ENCODE assay signal across 8 cellular contexts in the genomic region with DNA sequence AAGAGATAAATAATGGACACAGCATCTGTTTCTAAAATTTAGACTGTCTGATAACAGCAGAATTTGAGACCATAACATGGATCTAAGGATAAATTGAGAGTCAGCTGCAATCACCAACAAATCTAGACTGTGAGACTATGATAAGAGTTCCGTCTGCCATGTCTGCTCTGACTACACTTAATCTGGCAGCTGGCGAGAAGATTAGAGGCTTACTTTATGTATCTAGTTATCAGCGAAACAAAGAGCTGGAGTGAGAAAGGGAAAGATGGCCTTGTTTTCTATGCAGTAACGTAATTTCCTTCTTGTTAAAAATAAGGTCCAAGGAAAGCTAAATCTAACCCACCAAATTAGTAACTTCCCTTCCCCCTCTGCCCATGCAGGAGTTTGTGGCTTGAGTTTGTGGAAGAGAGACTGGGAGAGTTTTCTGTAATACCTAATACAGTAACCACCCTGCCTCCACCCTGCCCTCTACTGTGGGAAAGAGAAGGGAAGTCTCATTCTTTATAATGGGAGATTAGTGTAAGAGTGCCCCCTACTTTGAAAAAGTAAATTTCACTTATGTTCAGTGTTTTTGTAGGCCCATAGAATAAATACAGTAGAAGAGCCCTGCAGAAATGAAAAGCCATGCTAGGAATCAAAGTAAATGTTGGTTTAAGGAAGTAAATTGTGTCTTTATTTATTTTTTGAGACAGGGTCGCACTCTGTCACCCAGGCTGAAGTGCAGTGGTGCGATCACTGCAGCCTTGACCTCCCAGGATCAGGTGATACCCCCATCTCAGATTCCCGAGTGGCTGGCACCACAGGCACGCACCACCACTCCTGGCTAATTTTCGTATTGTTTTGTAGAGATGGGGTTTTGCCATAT. TPM values are rescaled to one million over a fixed set of nuclear protein-coding genes. Genes with fewer than 3 reads are reported as not detected.
A peak's percentile ranks its signal among the peaks of the same experiment; 100 is the strongest.
DNase-seq lines count a peak whose midpoint lies in the region; ATAC-seq and TF ChIP-seq lines count a peak whose summit lies in the region.

No MANE protein-coding gene starts in this region.

- H3F3A ChIP-seq in GM23248 (ENCODE audit: insufficient read depth): peaks cover 10% of the 10 kb centered on the region; the same call in 1 of the 2 replicates

- no peak overlapping the region for H2AFZ ChIP-seq in GM23248

- H3K9ac ChIP-seq in GM23248: no peak overlapping the region

- H3K27me3 ChIP-seq in GM23248 (replicated peaks; ENCODE audit: insufficient read depth) (no peaks in the 10 kb centered on the region), adrenal gland (no peaks in the 10 kb centered on the region)

- intact Hi-C loops in adrenal gland (cut with DNase I): no loop called here

- H3K9me2 ChIP-seq in GM23248 (ENCODE audit: insufficient read depth): no peaks in the 10 kb centered on the region

- in situ Hi-C loops in GM23248 (cut with MboI): loop anchor here (10.0 kb wide), 1 partner anchor 102 kb away; no protein-coding TSS in a partner anchor

- peak; percentile 17 to 77 (median 56) for TF ChIP-seq CTCF in adrenal gland (IDR thresholded peaks at IDR 0.05)

- peaks cover 82% of the 10 kb centered on the region for H3K79me2 ChIP-seq in GM23248 (ENCODE audit: insufficient read depth)

- WGBS in GM23248 (ENCODE audit: low coverage in 1 of 2, low lambda C conversion rate in 2 of 2, missing lambda C conversion rate in 2 of 2), 2 experiments: 94 to 96% methylated on average over 9 of the region's 9 CpGs
- 58 to 68% (median 63%) methylated on average over 9 of the region's 9 CpGs for WGBS in adrenal gland, 4 donors

- no peaks in the 10 kb centered on the region for H3K9me3 ChIP-seq in GM23248 (ENCODE audit: low read depth)
- no peaks in the 10 kb centered on the region for H3K9me3 ChIP-seq in adrenal gland (replicated peaks in 1 of 3)

- no peak for TF ChIP-seq POLR2A in adrenal gland (IDR thresholded peaks at IDR 0.05)

- no peak for ATAC-seq in GM18517 (IDR thresholded peaks at IDR 0.05; ENCODE audit: unreplicated experiment)

- peaks cover 43% of the 10 kb centered on the region for H3K4me1 ChIP-seq in GM23248 (ENCODE audit: insufficient read depth)
- peaks cover 57 to 67% of the 10 kb centered on the region in 2 donors for H3K4me1 ChIP-seq in adrenal gland (replicated peaks in 1 of 2)

- H3K36me3 ChIP-seq in GM23248 (ENCODE audit: low read depth) (no peaks in the 10 kb centered on the region), adrenal gland (replicated peaks in 1 of 2) (no peaks in the 10 kb centered on the region)

- H3K27ac ChIP-seq in GM23248 (no peak overlapping the region), adrenal gland (peak overlapping the region in 3 of 5 donors; percentile 15 to 50 (median 39))

- no peak overlapping the region for H3K4me2 ChIP-seq in GM23248 (ENCODE audit: unreplicated experiment)

- peak; percentile 18 for DNase-seq in NCI-H1092 treated with DMSO at 0.1 percent for 48 hours (lab: John Stamatoyannopoulos, UW)
- no peak for DNase-seq in NCI-H1092 (lab: John Stamatoyannopoulos, UW)
- peak; percentile 52 for DNase-seq in GM23248
- DNase-seq in NOMO-1 treated with dmso at 0.1 percent for 144 hours (lab: John Stamatoyannopoulos, UW; ENCODE audit: unreplicated experiment): peak; percentile 57
- DNase-seq in adrenal gland: peak; percentile 40 to 69 (median 50)
- peak; percentile 17 for DNase-seq in hepatic stellate cell (ENCODE audit: low spot score)
- peak; percentile 26 for DNase-seq in stimulated activated CD4-positive, alpha-beta T cell treated with anti-CD3 and anti-CD28 coated beads, Interleukin-2, amount 100 ng/mL, for 4 hours (ENCODE audit: low read depth)

- H4K20me1 ChIP-seq in GM23248 (ENCODE audit: insufficient read depth): no peaks in the 10 kb centered on the region; the same call in 1 of the 2 replicates

- H3K4me3 ChIP-seq in GM23248 (no peak overlapping the region), adrenal gland (no peak overlapping the region)

RNA-seq across cellular contexts. Expression of gene EML4, which starts 27.5 kb away (rescaled TPM):
- total RNA-seq in GM23248 (2014; rRNA removed; shearing (Covaris generic)): 19.3 and 21.8 TPM in 2 replicates
- polyA plus RNA-seq in GM23248 (2016; fragmentation: Nextera tagmentation; extraction: Ambion mirVana): 21.0 and 21.7 TPM in 2 replicates
- 10 to 100 TPM; 32.1 to 64.0 (median 55.1) TPM for total RNA-seq in adrenal gland
- 10 to 100 TPM; 29.9 to 37.5 (median 35.9) TPM for polyA plus RNA-seq in adrenal gland
